17 cellular contexts compared by ENCODE assay signal in genomic region chr5:120155873-120156272, GRCh38.
DNase-seq lines count a peak whose midpoint lies in the region; ATAC-seq and TF ChIP-seq lines count a peak whose summit lies in the region.
"Had no signal": no experiment of that assay in that cellular context is flagged by ENCODE, and none has a peak within 500 bp of the region (broad histone marks: within the 10 kb centered on the region; RNA-seq: fewer than 3 reads in every experiment).

No MANE protein-coding gene starts in this region.

- no peak overlapping the region for H3K18ac ChIP-seq in IMR-90 (ENCODE audit: low read depth, low read length)

- in situ Hi-C loops in IMR-90 (cut with MboI; ENCODE audit: low sequenced_read_pairs), result no loop called here

- H2AK5ac ChIP-seq in IMR-90 (ENCODE audit: low read depth, low read length), result no peak overlapping the region

- H3K9me3 ChIP-seq in IMR-90 (ENCODE audit: control insufficient read depth, insufficient read depth, low read length), result no peaks in the 10 kb centered on the region
- H3K9me3 ChIP-seq in liver (ENCODE audit: control insufficient read depth in 4 of 4, low read length in 3 of 4), result no peaks in the 10 kb centered on the region
- H3K9me3 ChIP-seq: BLaER1 had no signal

- no peak for TF ChIP-seq POLR2A in IMR-90 (IDR thresholded peaks at IDR 0.05; ENCODE audit: low read depth, low read length)

- no peaks in the 10 kb centered on the region for H4K20me1 ChIP-seq in IMR-90 (ENCODE audit: insufficient read depth, low read length)
- H4K20me1 ChIP-seq: BLaER1 had no signal

- no peak for ATAC-seq in IMR-90 (ENCODE audit: low read depth)
- no peak for ATAC-seq in natural killer cell treated with Interleukin-12 subunit alpha and Interleukin-12 subunit beta and Interleukin-15 and Interleukin-18, amount 100 ng/mL, for 72 hours
- ATAC-seq in HG03097 (IDR thresholded peaks at IDR 0.05; ENCODE audit: low FRiP score, unreplicated experiment), result no peak
- no peak for ATAC-seq in HG02588 (IDR thresholded peaks at IDR 0.05; ENCODE audit: unreplicated experiment)

- H4K8ac ChIP-seq in IMR-90 (ENCODE audit: low read depth in 2 of 2, low read length in 2 of 2), result no peak overlapping the region

- H3K56ac ChIP-seq in IMR-90 (ENCODE audit: extremely low read depth, insufficient read depth, low read length), result no peak overlapping the region

- no peak overlapping the region for H3K4me3 Mint-ChIP-seq in natural killer cell treated with Interleukin-12 subunit alpha and Interleukin-12 subunit beta and Interleukin-15 and Interleukin-18, amount 100 ng/mL, for 72 hours

- no peak overlapping the region for H3K27ac ChIP-seq in IMR-90 (ENCODE audit: insufficient read depth, low read length)
- H3K27ac ChIP-seq in liver (ENCODE audit: low read depth in 1 of 2, low read length in 2 of 2), result no peak overlapping the region
- H3K27ac ChIP-seq: BLaER1, GM23248, KMS-11 had no signal

- TF ChIP-seq CTCF in IMR-90 (conservative IDR thresholded peaks at IDR 0.05; ENCODE audit: low read depth, low read length) (no peak), choroid plexus epithelial cell (conservative IDR thresholded peaks at IDR 0.05; ENCODE audit: low read depth, low read length) (no peak), liver (IDR thresholded peaks at IDR 0.05; ENCODE audit: low read depth, low read length, missing input control) (no peak)

- no peak overlapping the region for H2BK20ac ChIP-seq in IMR-90 (ENCODE audit: low read depth, low read length)

- H3K4me1 Mint-ChIP-seq in natural killer cell treated with Interleukin-12 subunit alpha and Interleukin-12 subunit beta and Interleukin-15 and Interleukin-18, amount 100 ng/mL, for 72 hours (ENCODE audit: low read depth in 2 of 2), result peaks cover 0 to 3% of the 10 kb centered on the region in 2 donors

- CTCF ChIA-PET in IMR-90 (lab: Yijun Ruan, JAX), result no interaction called here

- H3K14ac ChIP-seq in IMR-90 (replicated peaks; ENCODE audit: low read depth, low read length), result no peak overlapping the region

- H3K4me1 ChIP-seq in IMR-90 (ENCODE audit: control insufficient read depth, insufficient read depth, low read length) (peaks cover 10% of the 10 kb centered on the region), liver (ENCODE audit: control insufficient read depth in 4 of 4, insufficient read depth in 4 of 4, low read length in 3 of 4) (peaks cover 0 to 4% (median 0%) of the 10 kb centered on the region in 4 donors)
- H3K4me1 ChIP-seq: BLaER1 had no signal

- no peaks in the 10 kb centered on the region for H3K36me3 ChIP-seq in IMR-90 (ENCODE audit: control insufficient read depth, insufficient read depth, low read length)
- no peaks in the 10 kb centered on the region for H3K36me3 ChIP-seq in liver (ENCODE audit: control insufficient read depth in 4 of 4, insufficient read depth in 3 of 4, low read depth in 1 of 4, low read length in 3 of 4)
- H3K36me3 ChIP-seq: BLaER1 had no signal

- no peaks in the 10 kb centered on the region for H3K36me3 Mint-ChIP-seq in natural killer cell treated with Interleukin-12 subunit alpha and Interleukin-12 subunit beta and Interleukin-15 and Interleukin-18, amount 100 ng/mL, for 72 hours

- POLR2A ChIA-PET in IMR-90 (lab: Charles Lee; ENCODE audit: unreplicated experiment), result no interaction called here

- peaks cover 5% of the 10 kb centered on the region for H3K9me1 ChIP-seq in IMR-90 (ENCODE audit: insufficient read depth, low read length)

- H3K27me3 ChIP-seq in IMR-90 (ENCODE audit: control insufficient read depth, insufficient read depth, low read length), result no peaks in the 10 kb centered on the region
- H3K27me3 ChIP-seq in liver (ENCODE audit: control insufficient read depth in 4 of 4, insufficient read depth in 4 of 4, low read length in 3 of 4), result no peaks in the 10 kb centered on the region
- H3K27me3 ChIP-seq: BLaER1 had no signal

- TF ChIP-seq RAD21 in IMR-90 (IDR thresholded peaks at IDR 0.05; ENCODE audit: low read length), result no peak
- peak in 1 of 2 donors; percentile 31 for TF ChIP-seq RAD21 in liver (IDR thresholded peaks at IDR 0.05)

- H4K5ac ChIP-seq in IMR-90 (ENCODE audit: low read depth, low read length), result no peak overlapping the region

- WGBS in IMR-90 (ENCODE audit: extremely low coverage in 2 of 2, insufficient read length in 1 of 2), 2 experiments, result no CpG with 5 or more reads among the region's 1 CpG
- 26% methylated on average over 1 of the region's 1 CpG for WGBS in liver

- dilution Hi-C loops in IMR-90 (cut with HindIII; ENCODE audit: low sequenced_read_pairs, unreplicated experiment), result no loop called here

- H3K4me2 ChIP-seq in IMR-90 (ENCODE audit: low read depth, low read length), result no peak overlapping the region
- H3K4me2 ChIP-seq: BLaER1, KMS-11 had no signal

- no peak overlapping the region for H2BK120ac ChIP-seq in IMR-90 (ENCODE audit: low read depth, low read length)

- DNase-seq in IMR-90 (no peak), NCI-H69 (lab: John Stamatoyannopoulos, UW) (peak; percentile 8), choroid plexus epithelial cell (ENCODE audit: low read depth) (peak; percentile 46), AG08395 (ENCODE audit: low spot score) (no peak)
- no peak for DNase-seq in natural killer cell treated with Interleukin-12 subunit alpha and Interleukin-12 subunit beta and Interleukin-15 and Interleukin-18, amount 100 ng/mL, for 72 hours (ENCODE audit: low spot score)
- DNase-seq: DMS 273 treated with DMSO at 0.1 percent for 48 hours, EL, GM23248, NCI-H2107, NCI-H774, SHP77, T-helper 2 cell had no signal

- H3K79me1 ChIP-seq in IMR-90 (ENCODE audit: low read depth in 1 of 2, low read length in 2 of 2), result no peaks in the 10 kb centered on the region

- BruUV-seq in IMR-90 (replicated peaks; lab: Mats Ljungman, UMichigan), result no TSS peak

- no peak overlapping the region for H2AFZ ChIP-seq in IMR-90 (replicated peaks; ENCODE audit: low read length, poor library complexity)
- H2AFZ ChIP-seq: GM23248 had no signal

- no peak overlapping the region for H3K27ac Mint-ChIP-seq in natural killer cell treated with Interleukin-12 subunit alpha and Interleukin-12 subunit beta and Interleukin-15 and Interleukin-18, amount 100 ng/mL, for 72 hours

- H2AK9ac ChIP-seq in IMR-90 (replicated peaks; ENCODE audit: low read depth, low read length, poor library complexity), result no peak overlapping the region

- no peak overlapping the region for H2BK5ac ChIP-seq in IMR-90 (ENCODE audit: low read depth, low read length, poor library complexity, severe bottlenecking)

- no peak overlapping the region for H2BK15ac ChIP-seq in IMR-90 (ENCODE audit: low read depth, low read length)

- H3K9ac ChIP-seq in IMR-90 (ENCODE audit: low read depth, low read length), result no peak overlapping the region
- no peak overlapping the region for H3K9ac ChIP-seq in liver (ENCODE audit: low read depth in 1 of 2, low read length in 2 of 2)
- H3K9ac ChIP-seq: BLaER1, GM23248, KMS-11 had no signal

- no peak overlapping the region for H3K4me3 ChIP-seq in IMR-90 (ENCODE audit: insufficient read depth, low read depth, low read length)
- no peak overlapping the region for H3K4me3 ChIP-seq in choroid plexus epithelial cell (ENCODE audit: low read depth, low read length)
- no peak overlapping the region for H3K4me3 ChIP-seq in liver (ENCODE audit: low read depth in 1 of 3, low read length in 3 of 3)
- H3K4me3 ChIP-seq: BLaER1, GM23248 had no signal

- H3K23ac ChIP-seq in IMR-90 (ENCODE audit: low read depth, low read length), result no peak overlapping the region

- no peak overlapping the region for H4K91ac ChIP-seq in IMR-90 (ENCODE audit: insufficient read depth, low read depth, low read length)

- intact Hi-C loops in IMR-90 (cut with micrococcal nuclease), result loop anchor here (10.0 kb wide), 1 partner anchor 629 kb away; no protein-coding TSS in a partner anchor

- H3K27me3 Mint-ChIP-seq in natural killer cell treated with Interleukin-12 subunit alpha and Interleukin-12 subunit beta and Interleukin-15 and Interleukin-18, amount 100 ng/mL, for 72 hours, result no peaks in the 10 kb centered on the region

- no peak overlapping the region for H3K4ac ChIP-seq in IMR-90 (ENCODE audit: low read depth, low read length)

- H3K9me3 Mint-ChIP-seq in natural killer cell treated with Interleukin-12 subunit alpha and Interleukin-12 subunit beta and Interleukin-15 and Interleukin-18, amount 100 ng/mL, for 72 hours, result peaks cover 2% of the 10 kb centered on the region

TF ChIP-seq in IMR-90, 13 proteins besides CTCF, POLR2A, EP300 and RAD21:
- TF ChIP-seq CEBPB (IDR thresholded peaks at IDR 0.05; ENCODE audit: low read depth, low read length), result peak; percentile 36; the same call in 1 of the 2 replicates
- TF ChIP-seq USF2 (IDR thresholded peaks at IDR 0.05; ENCODE audit: low read depth, low read length), result no peak

TF ChIP-seq in liver, 16 proteins besides CTCF, POLR2A, EP300 and RAD21 (continues in another document):
- peak; percentile 44 for TF ChIP-seq FOXA2 (IDR thresholded peaks at IDR 0.05)
- TF ChIP-seq MAX (IDR thresholded peaks at IDR 0.05), result peak; percentile 78
- peak; percentile 62 for TF ChIP-seq ZBTB33 (IDR thresholded peaks at IDR 0.05)
- no peak for TF ChIP-seq NR2F2 (IDR thresholded peaks at IDR 0.05)
- TF ChIP-seq TAF1 (conservative IDR thresholded peaks at IDR 0.05), result no peak
- no peak for TF ChIP-seq SP1 (IDR thresholded peaks at IDR 0.05)

Comparison
In these comparisons a context has a peak if more than half of its experiments do, and no peak if none do; other contexts are left out.
1. DNase-seq: peak in NCI-H69 (single experiment) and choroid plexus epithelial cell (single experiment); none in IMR-90 (single experiment), natural killer cell treated with Interleukin-12 subunit alpha and Interleukin-12 subunit beta and Interleukin-15 and Interleukin-18, amount 100 ng/mL, for 72 hours (single experiment) and AG08395 (single experiment).